Comparison of ENCODE assay signal across 17 cellular contexts in the genomic region with DNA sequence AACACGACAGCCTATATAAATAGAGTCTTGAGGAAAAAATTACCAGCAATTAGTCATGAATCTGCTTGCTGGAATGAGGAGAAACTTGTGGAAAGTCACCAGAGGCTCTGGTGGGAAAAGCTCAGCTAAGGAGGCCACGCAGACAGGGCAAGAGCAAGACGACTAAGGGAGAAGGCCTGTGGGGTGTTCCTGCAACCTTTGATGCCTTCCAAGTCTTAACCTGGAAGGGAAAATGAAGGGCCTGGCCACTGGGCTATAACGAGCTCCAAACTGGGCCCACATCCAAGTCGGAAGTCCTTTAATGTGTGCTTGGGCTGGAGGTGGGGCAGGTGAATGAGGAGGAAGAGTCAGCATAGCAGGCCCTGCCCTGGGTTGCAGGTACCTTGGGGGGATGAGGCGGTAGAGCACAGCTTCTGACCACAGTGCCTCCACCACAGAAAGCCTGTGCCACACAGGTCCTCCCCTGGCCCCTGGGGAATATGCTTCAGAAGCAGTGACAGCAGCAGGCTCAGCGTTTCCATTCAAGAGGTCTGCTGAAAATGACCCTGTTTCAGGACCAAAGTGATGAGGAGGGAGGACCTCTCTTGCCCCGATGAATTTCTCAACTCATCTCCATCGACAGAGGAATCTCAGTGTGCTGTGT.
DNase-seq lines count a peak whose midpoint lies in the region; ATAC-seq and TF ChIP-seq lines count a peak whose summit lies in the region.
"Had no signal": no experiment of that assay in that cellular context is flagged by ENCODE, and none has a peak within 500 bp of the region (broad histone marks: within the 10 kb centered on the region; RNA-seq: fewer than 3 reads in every experiment).

No MANE protein-coding gene starts in this region.

- no peak for TF ChIP-seq EP300 in transverse colon (IDR thresholded peaks at IDR 0.05; ENCODE audit: low read depth)

- ATAC-seq in left ventricle myocardium superior (peak; percentile 18), GM18519 (IDR thresholded peaks at IDR 0.05; ENCODE audit: low FRiP score, unreplicated experiment) (no peak)
- ATAC-seq: activated naive CD8-positive, alpha-beta T cell treated with anti-CD3 and anti-CD28 coated beads, Interleukin-2, amount 50 U/mL, for 24 hours; SK-N-SH treated with all-trans-retinoic acid at 6 μM for 48 hours; WTC11 had no signal

- intact Hi-C loops in left ventricle myocardium superior (cut with micrococcal nuclease) (no loop called here), cardiac septum (cut with DNase I) (no loop called here), transverse colon (cut with DNase I; ENCODE audit: low total_unique reads) (no loop called here)

- H3K9me3 ChIP-seq in transverse colon: no peaks in the 10 kb centered on the region
- H3K9me3 ChIP-seq: ovary had no signal

- no peaks in the 10 kb centered on the region for H3K27me3 ChIP-seq in transverse colon
- H3K27me3 ChIP-seq: ovary had no signal

- no peak for TF ChIP-seq CTCF in transverse colon (IDR thresholded peaks at IDR 0.05)

- peaks cover 0 to 44% (median 14%) of the 10 kb centered on the region in 4 donors for H3K4me1 ChIP-seq in transverse colon

- TF ChIP-seq POLR2A in transverse colon (IDR thresholded peaks at IDR 0.05): no peak

- in situ Hi-C loops in transverse colon (cut with MboI; ENCODE audit: low pct_ligation_motif_present in 1 of 4, low pct_unique_long_range_greater_than_20kb in 1 of 4, low sequenced_read_pairs in 3 of 4): no loop called here

- peak overlapping the region in 3 of 4 donors; percentile 8 to 34 (median 18) for H3K27ac ChIP-seq in transverse colon
- H3K27ac ChIP-seq: ovary had no signal

- no peaks in the 10 kb centered on the region for H3K36me3 ChIP-seq in transverse colon
- H3K36me3 ChIP-seq: ovary had no signal

- H3K4me3 ChIP-seq in transverse colon: no peak overlapping the region
- H3K4me3 ChIP-seq: ovary had no signal

- DNase-seq in left ventricle myocardium superior (no peak), cardiac septum (ENCODE audit: low spot score) (no peak), NCI-H69 (lab: John Stamatoyannopoulos, UW) (peak; percentile 95), islet precursor cell (peak; percentile 44), transverse colon (peak; percentile 87)
- no peak for DNase-seq in stimulated activated CD4-positive, alpha-beta T cell treated with anti-CD3 and anti-CD28 coated beads, Interleukin-15, amount 100 ng/mL, for 24 hours
- DNase-seq in stimulated activated CD8-positive, alpha-beta memory T cell treated with anti-CD3 and anti-CD28 coated beads, Interleukin-4, amount 100 ng/mL, for 48 hours: no peak
- DNase-seq: activated naive CD8-positive, alpha-beta T cell treated with anti-CD3 and anti-CD28 coated beads, Interleukin-2, amount 50 U/mL, for 24 hours; cortex of kidney; EL; H9; NCI-H1105; NK-92 treated with Interleukin-12 subunit alpha and Interleukin-12 subunit beta, amount 100 ng/mL, for 24 hours had no signal

- 60 to 100% methylated on average over 1 to 9 of the region's 9 CpGs for WGBS in transverse colon (ENCODE audit: low coverage in 1 of 2), 2 donors

Comparison
In these comparisons a context has a peak if more than half of its experiments do, and no peak if none do; other contexts are left out.
1. DNase-seq: peak in NCI-H69 (single experiment), islet precursor cell (single experiment) and transverse colon (single experiment); none in left ventricle myocardium superior (single experiment), cardiac septum (single experiment), stimulated activated CD4-positive, alpha-beta T cell treated with anti-CD3 and anti-CD28 coated beads, Interleukin-15, amount 100 ng/mL, for 24 hours (single experiment) and stimulated activated CD8-positive, alpha-beta memory T cell treated with anti-CD3 and anti-CD28 coated beads, Interleukin-4, amount 100 ng/mL, for 48 hours (single experiment).